Comparison of ENCODE assay signal across 9 cellular contexts in genomic region chr17:77610518-77610893, GRCh38.
DNase-seq lines count a peak whose midpoint lies in the region; ATAC-seq and TF ChIP-seq lines count a peak whose summit lies in the region.
"Had no signal": no experiment of that assay in that cellular context is flagged by ENCODE, and none has a peak within 500 bp of the region (broad histone marks: within the 10 kb centered on the region; RNA-seq: fewer than 3 reads in every experiment).

No MANE protein-coding gene starts in this region.

- CTCF ChIA-PET in CD8-positive, alpha-beta T cell (lab: Charles Lee): interaction anchor here (0.9 to 2.6 kb wide), 2 partner anchors 9 to 35 kb away, joined by 3 to 11 read pairs; no protein-coding TSS in a partner anchor
- CTCF ChIA-PET in PC-9 (lab: Charles Lee): no interaction called here

- no peaks in the 10 kb centered on the region for H4K20me1 ChIP-seq in PC-9 (ENCODE audit: insufficient read depth)

- H3K27ac Mint-ChIP-seq in CD8-positive, alpha-beta T cell: peak overlapping the region; percentile 90

- H3K9ac ChIP-seq in rectal smooth muscle tissue (ENCODE audit: low read length): no peak overlapping the region

- POLR2A ChIA-PET in CD8-positive, alpha-beta T cell (lab: Charles Lee): interaction anchor here (0.9 to 2.5 kb wide), 8 partner anchors 9 to 348 kb away, joined by 3 to 19 read pairs (median 4); partner anchors contain the start of gene TNRC6C
- POLR2A ChIA-PET in PC-9 (lab: Charles Lee; ENCODE audit: unreplicated experiment): no interaction called here

- H3K36me3 ChIP-seq in CD8-positive, alpha-beta T cell (ENCODE audit: insufficient read depth, low read length): no peaks in the 10 kb centered on the region
- H3K36me3 ChIP-seq in PC-9 (ENCODE audit: low read depth): no peaks in the 10 kb centered on the region
- H3K36me3 ChIP-seq in effector memory CD4-positive, alpha-beta T cell (ENCODE audit: control insufficient read depth, insufficient read depth, low read length): no peaks in the 10 kb centered on the region
- no peaks in the 10 kb centered on the region for H3K36me3 ChIP-seq in rectal smooth muscle tissue (ENCODE audit: control insufficient read depth, insufficient read depth, low read length)

- H3K27me3 Mint-ChIP-seq in CD8-positive, alpha-beta T cell (ENCODE audit: low read depth): no peaks in the 10 kb centered on the region

- H3K4me1 ChIP-seq in CD8-positive, alpha-beta T cell (ENCODE audit: insufficient read depth, low read length): peaks cover 22% of the 10 kb centered on the region
- no peaks in the 10 kb centered on the region for H3K4me1 ChIP-seq in PC-9 (replicated peaks; ENCODE audit: insufficient read depth)
- peaks cover 10% of the 10 kb centered on the region for H3K4me1 ChIP-seq in effector memory CD4-positive, alpha-beta T cell (ENCODE audit: control insufficient read depth, insufficient read depth, low read length, poor library complexity, severe bottlenecking)
- peaks cover 14% of the 10 kb centered on the region for H3K4me1 ChIP-seq in rectal smooth muscle tissue (ENCODE audit: control insufficient read depth, insufficient read depth, low read length)

- H3K4me3 Mint-ChIP-seq in CD8-positive, alpha-beta T cell: peak overlapping the region; percentile 78
- H3K4me3 Mint-ChIP-seq: brain had no signal

- H3K9me3 Mint-ChIP-seq in CD8-positive, alpha-beta T cell: no peaks in the 10 kb centered on the region

- H3F3A ChIP-seq in PC-9 (ENCODE audit: insufficient read depth, low read depth): no peaks in the 10 kb centered on the region

- intact Hi-C loops in CD8-positive, alpha-beta T cell (cut with DNase I, micrococcal nuclease): loop anchor here (1.0 to 2.0 kb wide), 3 partner anchors 56 to 348 kb away; partner anchors contain the start of gene TNRC6C (in 1 of the 2)
- intact Hi-C loops in PC-9 (cut with micrococcal nuclease; ENCODE audit: unreplicated experiment) (no loop called here), left cardiac atrium (cut with DNase I) (no loop called here)

- peak in 1 of 7 experiments; percentile 9 for DNase-seq in CD8-positive, alpha-beta T cell
- DNase-seq in PC-9: no peak
- DNase-seq in effector memory CD4-positive, alpha-beta T cell: no peak
- no peak for DNase-seq in left cardiac atrium
- DNase-seq in mucosa of gallbladder (ENCODE audit: low spot score): no peak
- no peak for DNase-seq in activated CD4-positive, CD25-positive, alpha-beta regulatory T cell (lab: John Stamatoyannopoulos, UW)

- H2AFZ ChIP-seq in PC-9: no peak overlapping the region

- peaks cover 29% of the 10 kb centered on the region for H3K4me1 Mint-ChIP-seq in CD8-positive, alpha-beta T cell (ENCODE audit: low read depth)

- peak overlapping the region; percentile 23 for H3K4me3 ChIP-seq in CD8-positive, alpha-beta T cell (ENCODE audit: low read depth, low read length)
- H3K4me3 ChIP-seq in PC-9 (no peak overlapping the region), rectal smooth muscle tissue (ENCODE audit: low read length) (peak overlapping the region; percentile 18)
- H3K4me3 ChIP-seq in effector memory CD4-positive, alpha-beta T cell (ENCODE audit: insufficient read depth, low read depth, low read length, poor library complexity, severe bottlenecking): peak overlapping the region; percentile 15

- ATAC-seq in CD8-positive, alpha-beta T cell: peak; percentile 52
- ATAC-seq in HG02885 (IDR thresholded peaks at IDR 0.05; ENCODE audit: poor library complexity, unreplicated experiment) (no peak), left cardiac atrium (no peak)

- no TSS peak for BruUV-seq in PC-9 (replicated peaks; lab: Mats Ljungman, UMichigan)

- no peak for TF ChIP-seq CTCF in CD8-positive, alpha-beta T cell (IDR thresholded peaks at IDR 0.05)
- TF ChIP-seq CTCF in PC-9 (conservative IDR thresholded peaks at IDR 0.05): no peak

- no peaks in the 10 kb centered on the region for H3K27me3 ChIP-seq in CD8-positive, alpha-beta T cell (ENCODE audit: insufficient read depth, low read length)
- H3K27me3 ChIP-seq in PC-9 (ENCODE audit: insufficient read depth, low read depth) (peaks cover 84% of the 10 kb centered on the region), rectal smooth muscle tissue (ENCODE audit: control insufficient read depth, insufficient read depth, low read length) (no peaks in the 10 kb centered on the region)
- no peaks in the 10 kb centered on the region for H3K27me3 ChIP-seq in effector memory CD4-positive, alpha-beta T cell (replicated peaks; ENCODE audit: control insufficient read depth, insufficient read depth, low read length, poor library complexity, severe bottlenecking)

- 0 out of 2 replicates have a peak overlapping the region, but pooled peaks have one; percentile 11 for H3K4me2 ChIP-seq in PC-9

- H3K27ac ChIP-seq in CD8-positive, alpha-beta T cell (ENCODE audit: low read depth, low read length): peak overlapping the region; percentile 51
- H3K27ac ChIP-seq in PC-9: no peak overlapping the region
- peak overlapping the region; percentile 28 for H3K27ac ChIP-seq in effector memory CD4-positive, alpha-beta T cell (ENCODE audit: insufficient read depth, low read length, poor library complexity, severe bottlenecking)
- H3K27ac ChIP-seq in rectal smooth muscle tissue (ENCODE audit: low read depth, low read length): peak overlapping the region; percentile 25

- no peaks in the 10 kb centered on the region for H3K9me3 ChIP-seq in CD8-positive, alpha-beta T cell (ENCODE audit: low read length)
- H3K9me3 ChIP-seq in PC-9 (ENCODE audit: insufficient read depth, low read depth): no peaks in the 10 kb centered on the region
- H3K9me3 ChIP-seq in effector memory CD4-positive, alpha-beta T cell (ENCODE audit: control insufficient read depth, low read length): no peaks in the 10 kb centered on the region

- H3K9me2 ChIP-seq in PC-9 (ENCODE audit: insufficient read depth): no peaks in the 10 kb centered on the region

- no peaks in the 10 kb centered on the region for H3K36me3 Mint-ChIP-seq in CD8-positive, alpha-beta T cell
- H3K36me3 Mint-ChIP-seq: brain had no signal

- no peaks in the 10 kb centered on the region for H3K79me2 ChIP-seq in PC-9 (ENCODE audit: low read depth)

Comparison
In these comparisons a context has a peak if more than half of its experiments do, and no peak if none do; other contexts are left out.
1. intact Hi-C loops: an anchor here in CD8-positive, alpha-beta T cell (1.0 to 2.0 kb wide); none called in PC-9 and left cardiac atrium.